8 cellular contexts compared by ENCODE assay signal in genomic region chr13:32031025-32031814, GRCh38. TPM values are rescaled to one million over a fixed set of nuclear protein-coding genes. Genes with fewer than 3 reads are reported as not detected.
DNase-seq lines count a peak whose midpoint lies in the region; ATAC-seq and TF ChIP-seq lines count a peak whose summit lies in the region.

Gene FRY (plus strand): TSS chr13:32031774. CDS start chr13:32031796, 22 bp downstream.

- H3K9ac ChIP-seq in subcutaneous abdominal adipose tissue (ENCODE audit: low read length in 5 of 5): peak within 1 kb of the TSS; percentile 16 to 70 (median 43)

- no peaks in the 10 kb centered on the region for H3K36me3 ChIP-seq in PC-9 (ENCODE audit: low read depth)
- no peaks in the 10 kb centered on the region for H3K36me3 ChIP-seq in subcutaneous abdominal adipose tissue (ENCODE audit: control insufficient read depth in 5 of 5, insufficient read depth in 5 of 5, low read length in 5 of 5)

- BruUV-seq in PC-9 (replicated peaks; lab: Mats Ljungman, UMichigan): no TSS peak

- no peaks in the 10 kb centered on the region for H3K36me3 Mint-ChIP-seq in nephron (ENCODE audit: low read depth)

- DNase-seq in COLO668 (lab: John Stamatoyannopoulos, UW; ENCODE audit: unreplicated experiment): peak; percentile 95
- DNase-seq in PC-9: peak; percentile 32 to 57
- peak; percentile 78 for DNase-seq in activated effector memory CD4-positive, alpha-beta T cell treated with anti-CD3 and anti-CD28 coated beads, Interleukin-2, amount 50 U/mL, for 16 hours
- peak; percentile 50 for DNase-seq in fibroblast of the aortic adventitia (ENCODE audit: low read depth)

- H3K4me3 ChIP-seq in PC-9 (peak within 1 kb of the TSS; percentile 78), fibroblast of the aortic adventitia (ENCODE audit: low read depth, low read length) (peak within 1 kb of the TSS; percentile 76), subcutaneous abdominal adipose tissue (ENCODE audit: low read depth in 1 of 5, low read length in 5 of 5) (peak within 1 kb of the TSS; percentile 72 to 76 (median 73))

- H3K4me1 Mint-ChIP-seq in nephron: peaks cover 46% of the 10 kb centered on the region

- H3K27ac ChIP-seq in PC-9: no peak within 1 kb of the TSS
- H3K27ac ChIP-seq in subcutaneous abdominal adipose tissue (ENCODE audit: low read depth, low read length): no peak within 1 kb of the TSS

- H3K4me2 ChIP-seq in PC-9: peak within 1 kb of the TSS; percentile 81

- H4K20me1 ChIP-seq in PC-9 (ENCODE audit: insufficient read depth): no peaks in the 10 kb centered on the region

- TF ChIP-seq CTCF in PC-9 (conservative IDR thresholded peaks at IDR 0.05): no peak
- peak; percentile 34 for TF ChIP-seq CTCF in fibroblast of the aortic adventitia (IDR thresholded peaks at IDR 0.05; ENCODE audit: insufficient read depth, low read length)
- peak in 1 of 3 experiments; percentile 33 for TF ChIP-seq CTCF in nephron (IDR thresholded peaks at IDR 0.05; ENCODE audit: unreplicated experiment in 3 of 3)

- H3K4me1 ChIP-seq in PC-9 (replicated peaks; ENCODE audit: insufficient read depth) (peaks cover 27% of the 10 kb centered on the region), subcutaneous abdominal adipose tissue (ENCODE audit: control insufficient read depth in 5 of 5, insufficient read depth in 5 of 5, low read length in 5 of 5) (peaks cover 0 to 13% (median 12%) of the 10 kb centered on the region in 5 donors)

- no peaks in the 10 kb centered on the region for H3K79me2 ChIP-seq in PC-9 (ENCODE audit: low read depth)

- peaks cover 12% of the 10 kb centered on the region for H3K27me3 Mint-ChIP-seq in nephron (ENCODE audit: low read depth)

- peak within 1 kb of the TSS; percentile 90 for H2AFZ ChIP-seq in PC-9

- intact Hi-C loops in PC-9 (cut with micrococcal nuclease; ENCODE audit: unreplicated experiment): no loop called here

- H3K9me3 Mint-ChIP-seq in nephron: no peaks in the 10 kb centered on the region

- H3K27ac Mint-ChIP-seq in nephron: peak within 1 kb of the TSS; percentile 48 to 83 (median 77)

- ATAC-seq in GM19455 (IDR thresholded peaks at IDR 0.05; ENCODE audit: unreplicated experiment) (peak; percentile 83), HG03571 (IDR thresholded peaks at IDR 0.05; ENCODE audit: unreplicated experiment) (peak; percentile 65)

- CTCF ChIA-PET in PC-9 (lab: Charles Lee): no interaction called here

- H3K27me3 ChIP-seq in PC-9 (ENCODE audit: insufficient read depth, low read depth): no peaks in the 10 kb centered on the region
- no peaks in the 10 kb centered on the region for H3K27me3 ChIP-seq in subcutaneous abdominal adipose tissue (ENCODE audit: control insufficient read depth in 5 of 5, insufficient read depth in 4 of 5, low read length in 5 of 5)

- POLR2A ChIA-PET in PC-9 (lab: Charles Lee; ENCODE audit: unreplicated experiment): interaction anchor here (0.6 kb wide), 1 partner anchor 713 kb away, joined by 4 read pairs; no protein-coding TSS in a partner anchor

- no peaks in the 10 kb centered on the region for H3K9me2 ChIP-seq in PC-9 (ENCODE audit: insufficient read depth)

- H3F3A ChIP-seq in PC-9 (ENCODE audit: insufficient read depth, low read depth): peaks cover 10% of the 10 kb centered on the region

- peak within 1 kb of the TSS; percentile 94 to 96 (median 95) for H3K4me3 Mint-ChIP-seq in nephron

- H3K9me3 ChIP-seq in PC-9 (ENCODE audit: insufficient read depth, low read depth) (no peaks in the 10 kb centered on the region), subcutaneous abdominal adipose tissue (ENCODE audit: control insufficient read depth in 5 of 5, low read length in 5 of 5) (no peaks in the 10 kb centered on the region)

RNA-seq across cellular contexts. Expression of gene FRY, which starts in this region (rescaled TPM):
- total RNA-seq in PC-9 (2021) (4.7 and 5.2 TPM in 2 replicates), fibroblast of the aortic adventitia (ENCODE audit: low replicate concordance) (4.3 and 4.9 TPM in 2 replicates)

Comparison
In these comparisons a context has a peak if more than half of its experiments do, and no peak if none do; other contexts are left out.
1. DNase-seq: peak in every context shown above with its lines; median percentile 95 in COLO668; 78 in activated effector memory CD4-positive, alpha-beta T cell treated with anti-CD3 and anti-CD28 coated beads, Interleukin-2, amount 50 U/mL, for 16 hours; 50 in fibroblast of the aortic adventitia; 44 in PC-9.